ENCODE assay signal across 17 cellular contexts in genomic region chr20:62311150-62311549, GRCh38. TPM values are rescaled to one million over a fixed set of nuclear protein-coding genes. Genes with fewer than 3 reads are reported as not detected.
DNase-seq lines count a peak whose midpoint lies in the region; ATAC-seq and TF ChIP-seq lines count a peak whose summit lies in the region.
"Had no signal": no experiment of that assay in that cellular context is flagged by ENCODE, and none has a peak within 500 bp of the region (broad histone marks: within the 10 kb centered on the region; RNA-seq: fewer than 3 reads in every experiment).

No MANE protein-coding gene starts in this region.

- H3K27me3 Mint-ChIP-seq in endodermal cell (ENCODE audit: insufficient read depth) = no peaks in the 10 kb centered on the region
- no peaks in the 10 kb centered on the region for H3K27me3 Mint-ChIP-seq in stimulated activated memory B cell treated with anti-CD40 and anti-IgM and Interleukin-4, amounts not matched to agents 10 μg/mL and 1 μg/mL and 100 μg/mL, for 72 hours
- no peaks in the 10 kb centered on the region for H3K27me3 Mint-ChIP-seq in CD4-positive, alpha-beta T cell
- H3K27me3 Mint-ChIP-seq: CD4-positive, alpha-beta memory T cell had no signal

- TF ChIP-seq CTCF in HEK293 (tag by site-specific recombination; IDR thresholded peaks at IDR 0.05) (no peak), Panc1 (IDR thresholded peaks at IDR 0.05) (no peak), endodermal cell (conservative IDR thresholded peaks at IDR 0.05) (no peak)
- no peak for TF ChIP-seq CTCF in CD4-positive, alpha-beta T cell (IDR thresholded peaks at IDR 0.05)

- ATAC-seq in Panc1 = no peak
- ATAC-seq in stimulated activated memory B cell treated with anti-CD40 and anti-IgM and Interleukin-4, amounts not matched to agents 10 μg/mL and 1 μg/mL and 100 μg/mL, for 72 hours = peak; percentile 28
- no peak for ATAC-seq in CD4-positive, alpha-beta T cell (ENCODE audit: poor library complexity)
- ATAC-seq: HCT116 had no signal

- peaks cover 27% of the 10 kb centered on the region for H3K36me3 Mint-ChIP-seq in endodermal cell (ENCODE audit: low read depth)
- H3K36me3 Mint-ChIP-seq in stimulated activated memory B cell treated with anti-CD40 and anti-IgM and Interleukin-4, amounts not matched to agents 10 μg/mL and 1 μg/mL and 100 μg/mL, for 72 hours = peaks cover 36% of the 10 kb centered on the region
- peaks cover 23% of the 10 kb centered on the region for H3K36me3 Mint-ChIP-seq in CD4-positive, alpha-beta T cell (ENCODE audit: low read depth)

- H3K9ac ChIP-seq in endodermal cell (ENCODE audit: extremely low read depth, low read length, poor library complexity, severe bottlenecking) = no peak overlapping the region
- H3K9ac ChIP-seq: GM23248 had no signal

- intact Hi-C loops in Panc1 (cut with micrococcal nuclease; ENCODE audit: unreplicated experiment) = no loop called here
- intact Hi-C loops in CD4-positive, alpha-beta T cell (cut with DNase I, micrococcal nuclease) = no loop called here

- H3K9me3 ChIP-seq in HEK293 (ENCODE audit: control insufficient read depth, insufficient read depth, low read depth, low read length) = no peaks in the 10 kb centered on the region
- H3K9me3 ChIP-seq in Panc1 (ENCODE audit: control insufficient read depth, insufficient read depth, low read depth, low read length) = no peaks in the 10 kb centered on the region
- H3K9me3 ChIP-seq in endodermal cell (ENCODE audit: control insufficient read depth, low read length) = no peaks in the 10 kb centered on the region
- H3K9me3 ChIP-seq in CD4-positive, alpha-beta T cell (ENCODE audit: control insufficient read depth, low read length) = no peaks in the 10 kb centered on the region

- H3K36me3 ChIP-seq in HEK293 (ENCODE audit: control insufficient read depth in 2 of 2, insufficient read depth in 1 of 2, low read length in 2 of 2) = peaks cover 0 to 92% of the 10 kb centered on the region in 2 experiments; a peak in 2 of 3 replicates
- H3K36me3 ChIP-seq in Panc1 (ENCODE audit: control insufficient read depth, insufficient read depth, low read length) = peaks cover 16% of the 10 kb centered on the region
- H3K36me3 ChIP-seq in endodermal cell (ENCODE audit: control insufficient read depth, insufficient read depth, low read length) = peaks cover 40% of the 10 kb centered on the region

- no peaks in the 10 kb centered on the region for H3K4me1 Mint-ChIP-seq in endodermal cell
- peaks cover under 1% of the 10 kb centered on the region for H3K4me1 Mint-ChIP-seq in stimulated activated memory B cell treated with anti-CD40 and anti-IgM and Interleukin-4, amounts not matched to agents 10 μg/mL and 1 μg/mL and 100 μg/mL, for 72 hours
- no peaks in the 10 kb centered on the region for H3K4me1 Mint-ChIP-seq in CD4-positive, alpha-beta T cell (ENCODE audit: low read depth)
- H3K4me1 Mint-ChIP-seq: CD4-positive, alpha-beta memory T cell had no signal

- CTCF ChIA-PET in HEK293 (lab: Yijun Ruan, JAX) = no interaction called here
- CTCF ChIA-PET in Panc1 (lab: Charles Lee) = no interaction called here
- CTCF ChIA-PET in CD4-positive, alpha-beta T cell (lab: Charles Lee) = no interaction called here

- WGBS in endodermal cell (ENCODE audit: insufficient coverage in 1 of 2, insufficient read length in 1 of 2), 2 experiments = 94 to 99% methylated on average over 10 to 18 of the region's 18 CpGs

- H3K27ac Mint-ChIP-seq in endodermal cell = no peak overlapping the region
- H3K27ac Mint-ChIP-seq in stimulated activated memory B cell treated with anti-CD40 and anti-IgM and Interleukin-4, amounts not matched to agents 10 μg/mL and 1 μg/mL and 100 μg/mL, for 72 hours = no peak overlapping the region
- no peak overlapping the region for H3K27ac Mint-ChIP-seq in CD4-positive, alpha-beta T cell
- H3K27ac Mint-ChIP-seq: CD4-positive, alpha-beta memory T cell had no signal

- H3K4me3 ChIP-seq in HEK293 (ENCODE audit: low read depth, low read length) (no peak overlapping the region), Panc1 (ENCODE audit: low read depth in 2 of 2, low read length in 2 of 2) (no peak overlapping the region), endodermal cell (ENCODE audit: low read length) (no peak overlapping the region)
- H3K4me3 ChIP-seq: GM23248 had no signal

- H3K9me3 Mint-ChIP-seq in endodermal cell = no peaks in the 10 kb centered on the region
- no peaks in the 10 kb centered on the region for H3K9me3 Mint-ChIP-seq in stimulated activated memory B cell treated with anti-CD40 and anti-IgM and Interleukin-4, amounts not matched to agents 10 μg/mL and 1 μg/mL and 100 μg/mL, for 72 hours
- no peaks in the 10 kb centered on the region for H3K9me3 Mint-ChIP-seq in CD4-positive, alpha-beta T cell
- H3K9me3 Mint-ChIP-seq: CD4-positive, alpha-beta memory T cell had no signal

- H3K4me1 ChIP-seq in HEK293 (ENCODE audit: control insufficient read depth, insufficient read depth, low read length) = no peaks in the 10 kb centered on the region
- peaks cover 50% of the 10 kb centered on the region for H3K4me1 ChIP-seq in Panc1 (ENCODE audit: control insufficient read depth, insufficient read depth, low read length)
- no peaks in the 10 kb centered on the region for H3K4me1 ChIP-seq in endodermal cell (ENCODE audit: control insufficient read depth, insufficient read depth, low read length)

- no peak overlapping the region for H3K27ac ChIP-seq in HEK293 (ENCODE audit: extremely low read depth, low read depth, low read length)
- peak overlapping the region; percentile 63 for H3K27ac ChIP-seq in Panc1 (ENCODE audit: low read length)
- peak overlapping the region; percentile 57 for H3K27ac ChIP-seq in endodermal cell (ENCODE audit: low read depth, low read length)
- H3K27ac ChIP-seq in CD4-positive, alpha-beta T cell (ENCODE audit: low read depth, low read length) = no peak overlapping the region
- H3K27ac ChIP-seq: C4-2B, GM23248 had no signal

- H3K27me3 ChIP-seq in Panc1 (ENCODE audit: control insufficient read depth, insufficient read depth, low read length) = no peaks in the 10 kb centered on the region
- no peaks in the 10 kb centered on the region for H3K27me3 ChIP-seq in endodermal cell (ENCODE audit: control insufficient read depth, insufficient read depth, low read length, poor library complexity, severe bottlenecking)
- no peaks in the 10 kb centered on the region for H3K27me3 ChIP-seq in CD4-positive, alpha-beta T cell (ENCODE audit: control insufficient read depth, insufficient read depth, low read length)

- DNase-seq in Panc1 (ENCODE audit: low read depth, low spot score) (no peak), endodermal cell (no peak), kidney glomerular epithelial cell (lab: John Stamatoyannopoulos, UW) (no peak), mesenteric fat pad (ENCODE audit: low spot score) (no peak)
- no peak for DNase-seq in CD4-positive, alpha-beta T cell
- DNase-seq: ACHN, AML-193, DMS153, DMS79, GDM1, GM23248, KBM-7 had no signal

- no TSS peak for BruUV-seq in Panc1 (replicated peaks; lab: Mats Ljungman, UMichigan)

- in situ Hi-C loops in Panc1 (cut with HindIII; ENCODE audit: low pct_unique_long_range_greater_than_20kb, low sequenced_read_pairs) = no loop called here

- no peak overlapping the region for H3K4me3 Mint-ChIP-seq in endodermal cell
- no peak overlapping the region for H3K4me3 Mint-ChIP-seq in stimulated activated memory B cell treated with anti-CD40 and anti-IgM and Interleukin-4, amounts not matched to agents 10 μg/mL and 1 μg/mL and 100 μg/mL, for 72 hours
- H3K4me3 Mint-ChIP-seq in CD4-positive, alpha-beta T cell = no peak overlapping the region
- H3K4me3 Mint-ChIP-seq: CD4-positive, alpha-beta memory T cell had no signal

- POLR2A ChIA-PET in HEK293 (lab: Yijun Ruan, JAX) = interaction anchor here (1.5 kb wide), 1 partner anchor 55 kb away, joined by 3 read pairs; no protein-coding TSS in a partner anchor
- POLR2A ChIA-PET in Panc1 (lab: Charles Lee) = no interaction called here
- POLR2A ChIA-PET in CD4-positive, alpha-beta T cell (lab: Charles Lee) = no interaction called here

TF ChIP-seq in HEK293, 187 proteins besides CTCF, POLR2A, EP300 and RAD21:
- TF ChIP-seq EGR2 (tag by site-specific recombination; IDR thresholded peaks at IDR 0.05; ENCODE audit: low read depth) = 0 out of 2 replicates have a peak, but pooled peaks have one; percentile 5
- no peak for TF ChIP-seq ZNF26 (tag by site-specific recombination; IDR thresholded peaks at IDR 0.05)

RNA-seq across cellular contexts. Expression of gene ADRM1, which starts 8.4 kb away (rescaled TPM):
- total RNA-seq in Panc1 (2021; ENCODE audit: unreplicated experiment) = 194 TPM
- 315 TPM for polyA plus RNA-seq in Panc1 (2012; ENCODE audit: insufficient read length)
- 100 to 1,000 TPM; 105 to 106 TPM for total RNA-seq in endodermal cell
- 77.9 TPM for polyA plus RNA-seq in endodermal cell (2013, experiment 1 of 2)
- 81.6 TPM for polyA plus RNA-seq in endodermal cell (2013, experiment 2 of 2)
- 87.1 TPM for total RNA-seq in mesenteric fat pad
- total RNA-seq in CD4-positive, alpha-beta T cell = 10 to 100 TPM; 40.8 to 44.3 TPM

RNA-seq across cellular contexts. Expression of gene LAMA5, which starts 56.0 kb away (rescaled TPM):
- 497 TPM for total RNA-seq in Panc1 (2021; ENCODE audit: unreplicated experiment)
- 508 TPM for polyA plus RNA-seq in Panc1 (2012; ENCODE audit: insufficient read length)
- total RNA-seq in endodermal cell = 100 to 1,000 TPM; 315 to 369 TPM
- 95.9 TPM for polyA plus RNA-seq in endodermal cell (2013, experiment 1 of 2)
- polyA plus RNA-seq in endodermal cell (2013, experiment 2 of 2) = 89.1 TPM
- total RNA-seq in mesenteric fat pad = 126 TPM
- total RNA-seq in CD4-positive, alpha-beta T cell = under 1 TPM; 0.16 to 0.78 TPM
- polyA plus RNA-seq: CD4-positive, alpha-beta memory T cell had no signal

Comparison
In these comparisons a context has a peak if more than half of its experiments do, and no peak if none do; other contexts are left out.
1. H3K27ac ChIP-seq: peak in Panc1 (single experiment) and endodermal cell (single experiment); none in HEK293 (single experiment) and CD4-positive, alpha-beta T cell (single experiment).
2. RNA of gene LAMA5, which starts 56.0 kb away (total RNA-seq): 497 TPM in Panc1 (single experiment), 315 to 369 TPM in endodermal cell and 126 TPM in mesenteric fat pad (single experiment); 0.16 to 0.78 TPM in CD4-positive, alpha-beta T cell; every median in the first group is over 10 times any median in the second.